ENCODE assay signal across 1 cellular context in genomic region chr5:1472964-1473628, GRCh38.
TF ChIP-seq lines count a peak whose summit lies in the region.

No MANE protein-coding gene starts in this region.

TF ChIP-seq in K562, 482 proteins besides CTCF, POLR2A, EP300 and RAD21:
- TF ChIP-seq ZNF263 (CRISPR knock-in tag; IDR thresholded peaks at IDR 0.05; ENCODE audit: borderline replicate concordance) (peak; percentile 90), TRIM25 (IDR thresholded peaks at IDR 0.05; ENCODE audit: borderline replicate concordance) (no peak), POLR2G (IDR thresholded peaks at IDR 0.05; ENCODE audit: low read depth, low read length) (0 out of 2 replicates have a peak, but pooled peaks have one; percentile 29)
